ENCODE assay signal across 33 cellular contexts in genomic region chr4:25474690-25475089, GRCh38.
"Had no signal": no experiment of that assay in that cellular context is flagged by ENCODE, and none has a peak within 500 bp of the region (broad histone marks: within the 10 kb centered on the region; RNA-seq: fewer than 3 reads in every experiment).

No MANE protein-coding gene starts in this region.

- H3K4me3 ChIP-seq: adrenal gland, ascending aorta, body of pancreas, breast epithelium, cardiac muscle cell had no signal

- H3K9me3 ChIP-seq: adrenal gland, ascending aorta had no signal

- H3K4me1 ChIP-seq: adrenal gland, ascending aorta, body of pancreas, breast epithelium had no signal

- H3K27ac ChIP-seq: adrenal gland, ascending aorta, body of pancreas, brain microvascular endothelial cell, breast epithelium, cardiac muscle cell had no signal

- H3K27me3 ChIP-seq: adrenal gland, ascending aorta, body of pancreas, brain microvascular endothelial cell, breast epithelium, cardiac muscle cell had no signal

- FAIRE-seq: astrocyte, bronchial epithelial cell had no signal

- ATAC-seq: activated naive CD4-positive, alpha-beta T cell treated with anti-CD3 and anti-CD28 coated beads, Interleukin-2, amount 50 U/mL, for 72 hours; activated naive CD8-positive, alpha-beta T cell treated with anti-CD3 and anti-CD28 coated beads, Interleukin-2, amount 50 U/mL, for 24 hours; activated T-cell treated with anti-CD3 and anti-CD28 coated beads, Interleukin-2, amount 50 U/mL, for 4 hours; activated T-cell treated with anti-CD3 and anti-CD28 coated beads, Interleukin-2, amount 50 U/mL, for 72 hours; activated T-helper 17 cell treated with anti-CD3 and anti-CD28 coated beads, Interleukin-2, amount 50 U/mL, for 72 hours; body of pancreas had no signal

- H3K36me3 ChIP-seq: adrenal gland, ascending aorta, brain microvascular endothelial cell, breast epithelium, cardiac muscle cell had no signal

- DNase-seq: activated effector memory CD4-positive, alpha-beta T cell treated with anti-CD3 and anti-CD28 coated beads, Interleukin-2, amount 50 U/mL, for 16 hours; activated effector memory CD4-positive, alpha-beta T cell treated with Interleukin-2 at 50 U/mL for 16 hours; activated gamma-delta T cell; activated gamma-delta T cell treated with Interleukin-2 at 50 U/mL for 16 hours; activated naive CD4-positive, alpha-beta T cell treated with anti-CD3 and anti-CD28 coated beads for 36 hours; activated naive CD4-positive, alpha-beta T cell treated with anti-CD3 and anti-CD28 coated beads, Interleukin-2, amount 10 ng/mL, durations not matched to agents 7 days and 5 days; activated naive CD4-positive, alpha-beta T cell treated with anti-CD3 and anti-CD28 coated beads, Interleukin-2, amount 50 U/mL, for 16 hours; activated naive CD4-positive, alpha-beta T cell treated with Interleukin-2 at 50 U/mL for 16 hours; activated naive CD8-positive, alpha-beta T cell treated with anti-CD3 and anti-CD28 coated beads for 36 hours; activated naive CD8-positive, alpha-beta T cell treated with anti-CD3 and anti-CD28 coated beads, Interleukin-2, amount 10 ng/mL, durations not matched to agents 7 days and 5 days; activated naive CD8-positive, alpha-beta T cell treated with anti-CD3 and anti-CD28 coated beads, Interleukin-2, amount 50 U/mL, for 24 hours; activated T-cell treated with anti-CD3 and anti-CD28 coated beads, Interleukin-2, amount 50 U/mL, for 1 hour; activated T-cell treated with anti-CD3 and anti-CD28 coated beads, Interleukin-2, amount 50 U/mL, for 24 hours; activated T-cell treated with anti-CD3 and anti-CD28 coated beads, Interleukin-2, amount 50 U/mL, for 4 hours; activated T-cell treated with anti-CD3 and anti-CD28 coated beads, Interleukin-2, amount 50 U/mL, for 48 hours; activated T-cell treated with anti-CD3 and anti-CD28 coated beads, Interleukin-2, amount 50 U/mL, for 72 hours; adrenal gland; amniotic stem cell; amygdala; anterior cingulate cortex; aorta; body of pancreas; brain microvascular endothelial cell; caudate nucleus; central memory CD4-positive, alpha-beta T cell; cerebellar nuclear complex had no signal
